22 cellular contexts compared by ENCODE assay signal in genomic region chr7:7231005-7231404, GRCh38. TPM values are rescaled to one million over a fixed set of nuclear protein-coding genes. Genes with fewer than 3 reads are reported as not detected.
DNase-seq lines count a peak whose midpoint lies in the region; ATAC-seq, FAIRE-seq and TF ChIP-seq lines count a peak whose summit lies in the region.
"Had no signal": no experiment of that assay in that cellular context is flagged by ENCODE, and none has a peak within 500 bp of the region (broad histone marks: within the 10 kb centered on the region; RNA-seq: fewer than 3 reads in every experiment).

No MANE protein-coding gene starts in this region.

- no peak overlapping the region for H3K4me3 Mint-ChIP-seq in activated T-cell treated with anti-CD3 and anti-CD28 coated beads, Interleukin-2, amount 50 U/mL, for 72 hours
- H3K4me3 Mint-ChIP-seq: CD4-positive, CD25-positive, alpha-beta regulatory T cell had no signal

- H3K27me3 ChIP-seq in K562 (ENCODE audit: control insufficient read depth in 2 of 2, insufficient read depth in 2 of 2, low read length in 2 of 2) (no peaks in the 10 kb centered on the region), heart right ventricle (no peaks in the 10 kb centered on the region), left lung (no peaks in the 10 kb centered on the region)
- H3K27me3 ChIP-seq: BLaER1, MG63, SJCRH30 had no signal

- H3K4me3 ChIP-seq in K562 (no peak overlapping the region), heart right ventricle (no peak overlapping the region), left lung (no peak overlapping the region)
- H3K4me3 ChIP-seq: BLaER1, MG63, SJCRH30 had no signal

- peaks cover 11% of the 10 kb centered on the region for H3K4me1 Mint-ChIP-seq in activated T-cell treated with anti-CD3 and anti-CD28 coated beads, Interleukin-2, amount 50 U/mL, for 72 hours (ENCODE audit: low read depth)

- H3K9ac ChIP-seq in K562 (ENCODE audit: insufficient read depth in 1 of 2, low read depth in 2 of 2, low read length in 2 of 2): no peak overlapping the region
- H3K9ac ChIP-seq: BLaER1 had no signal

- H3K9me1 ChIP-seq in K562 (ENCODE audit: control insufficient read depth, insufficient read depth, low read length): no peaks in the 10 kb centered on the region

- H3K9me3 ChIP-seq in K562 (replicated peaks; ENCODE audit: control insufficient read depth, insufficient read depth, low read depth, low read length) (no peaks in the 10 kb centered on the region), heart right ventricle (peaks cover 0 to 23% (median 12%) of the 10 kb centered on the region in 11 donors), left lung (peaks cover 0 to 12% of the 10 kb centered on the region in 2 donors)
- H3K9me3 ChIP-seq: SJCRH30 had no signal

- H4K20me1 ChIP-seq in K562 (replicated peaks; ENCODE audit: control insufficient read depth, insufficient read depth, low read length): no peaks in the 10 kb centered on the region
- H4K20me1 ChIP-seq: BLaER1 had no signal

- H3K79me2 ChIP-seq in K562 (ENCODE audit: control insufficient read depth, insufficient read depth, low read length): peaks cover 4% of the 10 kb centered on the region; the same call in 2 of the 3 replicates

- TF ChIP-seq CTCF in K562 (IDR thresholded peaks at IDR 0.05 in 2 of 3, conservative IDR thresholded peaks at IDR 0.05 in 1 of 3; ENCODE audit: insufficient read depth in 2 of 3, low read depth in 1 of 3, low read length in 3 of 3) (no peak), heart right ventricle (IDR thresholded peaks at IDR 0.05) (no peak), left lung (IDR thresholded peaks at IDR 0.05) (no peak)

- peaks cover 3 to 9% of the 10 kb centered on the region in 2 donors for H3K9me3 Mint-ChIP-seq in activated T-cell treated with anti-CD3 and anti-CD28 coated beads, Interleukin-2, amount 50 U/mL, for 72 hours

- no peak overlapping the region for H2AFZ ChIP-seq in K562 (ENCODE audit: low read depth, low read length)

- intact Hi-C loops in K562 (cut with micrococcal nuclease): no loop called here
- intact Hi-C loops in heart right ventricle (cut with DNase I): no loop called here
- intact Hi-C loops in left lung (cut with DNase I): no loop called here

- no peak overlapping the region for H3K4me2 ChIP-seq in K562 (ENCODE audit: insufficient read depth, low read length)
- H3K4me2 ChIP-seq: BLaER1 had no signal

- WGBS in K562 (ENCODE audit: insufficient coverage, low coverage, missing lambda C conversion rate): 100% methylated on average over 1 of the region's 1 CpG
- 95 to 97% methylated on average over 1 of the region's 1 CpG for WGBS in heart right ventricle, 2 donors

- no TSS peak for BruUV-seq in K562 (replicated peaks; lab: Mats Ljungman, UMichigan)

- TF ChIP-seq POLR2A in K562 (conservative IDR thresholded peaks at IDR 0.05): no peak

- H3K27ac Mint-ChIP-seq in activated T-cell treated with anti-CD3 and anti-CD28 coated beads, Interleukin-2, amount 50 U/mL, for 72 hours: no peak overlapping the region
- H3K27ac Mint-ChIP-seq: CD4-positive, CD25-positive, alpha-beta regulatory T cell had no signal

- CTCF ChIA-PET in K562 (lab: Yijun Ruan, JAX; ENCODE audit: low intra/inter-chr PET ratio): interaction anchor here (0.6 kb wide), 1 partner anchor 98 kb away, joined by 4 read pairs; no protein-coding TSS in a partner anchor

- peaks cover 20 to 26% of the 10 kb centered on the region in 2 donors for H3K36me3 Mint-ChIP-seq in activated T-cell treated with anti-CD3 and anti-CD28 coated beads, Interleukin-2, amount 50 U/mL, for 72 hours (ENCODE audit: insufficient read depth in 2 of 2)

- ATAC-seq in K562 (no peak), heart right ventricle (no peak), left lung (no peak)
- no peak for ATAC-seq in activated T-cell treated with anti-CD3 and anti-CD28 coated beads, Interleukin-2, amount 50 U/mL, for 72 hours (replicated peaks in 1 of 2)
- ATAC-seq: HCT116, PC-3, Right ventricle myocardium inferior, SK-N-SH treated with all-trans-retinoic acid at 6 μM for 48 hours had no signal

- H3K4me1 ChIP-seq in K562 (replicated peaks in 1 of 2; ENCODE audit: control insufficient read depth in 2 of 2, insufficient read depth in 2 of 2, low read length in 2 of 2) (no peaks in the 10 kb centered on the region), heart right ventricle (no peaks in the 10 kb centered on the region), left lung (peaks cover 0 to 6% of the 10 kb centered on the region in 2 donors)
- H3K4me1 ChIP-seq: BLaER1, SJCRH30 had no signal

- TF ChIP-seq EP300 in K562 (IDR thresholded peaks at IDR 0.05; ENCODE audit: low read length): no peak

- H3K27me3 Mint-ChIP-seq in activated T-cell treated with anti-CD3 and anti-CD28 coated beads, Interleukin-2, amount 50 U/mL, for 72 hours (ENCODE audit: low read depth): no peaks in the 10 kb centered on the region
- H3K27me3 Mint-ChIP-seq: CD4-positive, CD25-positive, alpha-beta regulatory T cell had no signal

- peaks cover 11% of the 10 kb centered on the region; the same call in 2 of the 3 replicates for H3K36me3 ChIP-seq in K562 (ENCODE audit: control insufficient read depth, insufficient read depth, low read length)
- peaks cover 0 to 19% (median 9%) of the 10 kb centered on the region in 9 donors for H3K36me3 ChIP-seq in heart right ventricle
- H3K36me3 ChIP-seq in left lung: no peaks in the 10 kb centered on the region

- TF ChIP-seq RAD21 in K562 (CRISPR knock-in tag; conservative IDR thresholded peaks at IDR 0.05 in 1 of 2, IDR thresholded peaks at IDR 0.05 in 1 of 2): no peak

- peak; percentile 31 for FAIRE-seq in GM19239 (lab: Jason Lieb, UNC)
- no peak for FAIRE-seq in K562 (lab: Jason Lieb, UNC)
- FAIRE-seq: GM18507, H1 had no signal

- no peak for DNase-seq in GM19239 (ENCODE audit: insufficient read length, low spot score)
- DNase-seq in M059J (ENCODE audit: low read depth): peak; percentile 5
- DNase-seq in K562 (ENCODE audit: extremely low read depth in 1 of 4, low spot score in 3 of 4): no peak
- DNase-seq in myocyte (ENCODE audit: low read depth): peak; percentile 44
- no peak for DNase-seq in heart right ventricle
- no peak for DNase-seq in activated T-cell treated with anti-CD3 and anti-CD28 coated beads, Interleukin-2, amount 50 U/mL, for 72 hours
- DNase-seq in left lung: no peak
- DNase-seq: Kasumi-1, MG63, NCI-H2029, NCI-H446, NCI-H524 treated with DMSO at 0.1 percent for 48 hours, NCI-H774, PC-3, SJCRH30 had no signal

- H3K27ac ChIP-seq in K562 (ENCODE audit: extremely low read depth, low read depth, low read length): no peak overlapping the region
- no peak overlapping the region for H3K27ac ChIP-seq in heart right ventricle
- H3K27ac ChIP-seq in left lung: no peak overlapping the region
- H3K27ac ChIP-seq: BLaER1, SJCRH30 had no signal

- in situ Hi-C loops in K562 (cut with MboI): no loop called here

- POLR2A ChIA-PET in K562 (lab: Yijun Ruan, JAX): interaction anchor here (0.7 kb wide), 1 partner anchor 148 kb away, joined by 4 read pairs; no protein-coding TSS in a partner anchor

TF ChIP-seq in K562, 482 proteins besides CTCF, POLR2A, EP300 and RAD21 (continues in another document):
- TF ChIP-seq TRIM24 (IDR thresholded peaks at IDR 0.05) (peak in 1 of 2 experiments; percentile 55; a peak in 1 of 4 replicates), LEF1 (IDR thresholded peaks at IDR 0.05) (peak; percentile 75; the same call in 1 of the 2 replicates), PKNOX1 (IDR thresholded peaks at IDR 0.05) (peak; percentile 41; the same call in 1 of the 2 replicates), MEF2A (IDR thresholded peaks at IDR 0.05; ENCODE audit: control insufficient read depth, low read depth, low read length) (peak; percentile 77; the same call in 1 of the 2 replicates)

RNA-seq across cellular contexts. Expression of gene C1GALT1, which starts 48.7 kb away (rescaled TPM):
- 69.8 and 76.4 TPM in 2 replicates for total RNA-seq in M059J (2014; rRNA removed; shearing (Covaris generic))
- total RNA-seq in K562 (2011; cell fraction: chromatin; rRNA removed; ENCODE audit: low replicate concordance): 25.1 and 117 TPM in 2 replicates
- 12.7 and 14.6 TPM in 2 replicates for total RNA-seq in K562 (2011; cell fraction: nucleolus; rRNA removed)
- total RNA-seq in K562 (2011; cell fraction: nucleoplasm; rRNA removed): 37.6 and 62.7 TPM in 2 replicates
- total RNA-seq in K562 (2014; rRNA removed): 15.2 and 22.7 TPM in 2 replicates
- total RNA-seq in K562 (2014; rRNA removed; fragmentation: Illumina TruSeq; extraction: Trizol): 33.2 and 37.5 TPM in 2 replicates
- total RNA-seq in K562 (2015; rRNA removed; fragmentation: Illumina TruSeq; extraction: Trizol): 23.3 and 24.1 TPM in 2 replicates
- 25.3 and 27.8 TPM in 2 replicates for total RNA-seq in K562 (2021)
- polyA plus RNA-seq in K562 (2011; rRNA removed): 23.7 and 30.8 TPM in 2 replicates
- 7.8 and 8.4 TPM in 2 replicates for polyA plus RNA-seq in K562 (2011; cell fraction: cytosol; rRNA removed)
- polyA plus RNA-seq in K562 (2011; cell fraction: nucleus; rRNA removed): 8.5 and 12.2 TPM in 2 replicates
- 10.7 and 11.1 TPM in 2 replicates for polyA plus RNA-seq in K562 (2012)
- polyA plus RNA-seq in K562 (2014; fragmentation: Illumina TruSeq; extraction: Trizol): 16.1 and 25.2 TPM in 2 replicates
- polyA plus RNA-seq in K562 (2014; fragmentation: Nextera tagmentation; extraction: Ambion mirVana): 1 to 10 TPM; 5.0 to 6.4 TPM
- 17.3 and 21.0 TPM in 2 replicates for polyA plus RNA-seq in K562 (2014; rRNA removed)
- 35.5 and 54.5 TPM in 2 replicates for polyA minus RNA-seq in K562 (2011; rRNA and poly(A)+ RNA removed)
- 8.3 and 9.4 TPM in 2 replicates for polyA minus RNA-seq in K562 (2011; cell fraction: cytosol; rRNA and poly(A)+ RNA removed)
- 19.1 and 29.2 TPM in 2 replicates for polyA minus RNA-seq in K562 (2011; cell fraction: nucleus; rRNA and poly(A)+ RNA removed)
- 164 and 171 TPM in 2 replicates for total RNA-seq in myocyte
- polyA plus RNA-seq in myocyte (2012): 28.3 TPM
- total RNA-seq in heart right ventricle: 10 to 100 TPM; 14.8 to 31.9 (median 21.5) TPM
- 1 to 10 TPM; 6.2 to 6.4 TPM for polyA plus RNA-seq in heart right ventricle
- total RNA-seq in activated T-cell treated with anti-CD3 and anti-CD28 coated beads, Interleukin-2, amount 50 U/mL, for 72 hours: 10 to 100 TPM; 31.0 to 31.8 TPM
- total RNA-seq in left lung: 10 to 100 TPM; 28.2 to 39.3 TPM

Comparison
In these comparisons a context has a peak if more than half of its experiments do, and no peak if none do; other contexts are left out.
1. DNase-seq: peak in M059J (single experiment) and myocyte (single experiment); none in GM19239 (single experiment), K562 (0 of 4), heart right ventricle (0 of 2), activated T-cell treated with anti-CD3 and anti-CD28 coated beads, Interleukin-2, amount 50 U/mL, for 72 hours (0 of 2) and left lung (0 of 2).